1 cellular context compared by ENCODE assay signal in the genomic region with DNA sequence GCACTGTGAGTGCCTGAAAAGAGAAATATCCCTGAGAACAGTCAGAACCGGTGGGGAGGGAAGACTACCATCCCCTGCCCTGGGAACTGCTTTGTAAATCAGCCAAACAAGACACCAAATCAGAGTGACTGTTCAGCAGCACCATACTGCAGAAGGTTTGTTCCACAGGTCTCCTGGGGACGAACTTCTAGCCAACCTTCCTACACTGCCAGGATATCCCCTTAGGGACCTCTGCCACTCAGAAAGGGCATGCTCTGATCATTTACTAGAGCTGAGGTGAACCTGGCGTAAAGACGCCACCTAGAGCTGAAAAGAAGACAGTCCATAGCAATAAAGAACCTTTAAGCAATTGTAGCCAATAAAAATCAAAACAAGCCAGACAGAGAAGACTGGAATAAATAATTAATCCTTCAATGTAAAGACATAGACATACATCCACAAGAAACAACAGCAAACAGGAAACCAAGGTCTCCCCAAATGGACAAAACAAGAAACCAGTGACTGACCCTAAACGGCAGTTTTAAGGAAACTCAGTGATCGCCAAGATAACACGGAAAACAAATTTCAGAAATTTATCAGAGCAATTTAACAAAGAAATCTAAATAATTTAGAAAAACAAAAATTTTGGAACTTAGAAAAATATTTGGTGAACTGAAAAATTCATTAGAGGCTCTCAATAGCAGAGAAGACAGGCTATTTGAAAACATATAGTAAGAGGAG.
TF ChIP-seq lines count a peak whose summit lies in the region.

No MANE protein-coding gene starts in this region.

TF ChIP-seq in K562, 482 proteins besides CTCF, POLR2A, EP300 and RAD21 (continued from another document and continues in another):
- TF ChIP-seq, protein P1, sequence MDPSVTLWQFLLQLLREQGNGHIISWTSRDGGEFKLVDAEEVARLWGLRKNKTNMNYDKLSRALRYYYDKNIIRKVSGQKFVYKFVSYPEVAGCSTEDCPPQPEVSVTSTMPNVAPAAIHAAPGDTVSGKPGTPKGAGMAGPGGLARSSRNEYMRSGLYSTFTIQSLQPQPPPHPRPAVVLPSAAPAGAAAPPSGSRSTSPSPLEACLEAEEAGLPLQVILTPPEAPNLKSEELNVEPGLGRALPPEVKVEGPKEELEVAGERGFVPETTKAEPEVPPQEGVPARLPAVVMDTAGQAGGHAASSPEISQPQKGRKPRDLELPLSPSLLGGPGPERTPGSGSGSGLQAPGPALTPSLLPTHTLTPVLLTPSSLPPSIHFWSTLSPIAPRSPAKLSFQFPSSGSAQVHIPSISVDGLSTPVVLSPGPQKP (CRISPR knock-in tag; IDR thresholded peaks at IDR 0.05), result no peak
- TF ChIP-seq KDM5B (IDR thresholded peaks at IDR 0.05; ENCODE audit: insufficient replicate concordance, low read depth, low read length) (no peak), ZBED1 (IDR thresholded peaks at IDR 0.05) (no peak), ARID2 (IDR thresholded peaks at IDR 0.05) (0 out of 2 replicates have a peak, but pooled peaks have one; percentile 34), ARID1B (IDR thresholded peaks at IDR 0.05) (0 out of 2 replicates have a peak, but pooled peaks have one; percentile 14), MCM5 (IDR thresholded peaks at IDR 0.05; ENCODE audit: low read depth) (no peak), IRF2 (CRISPR knock-in tag; IDR thresholded peaks at IDR 0.05) (no peak), ZNF232 (CRISPR knock-in tag; IDR thresholded peaks at IDR 0.05) (no peak), ZBTB17 (CRISPR knock-in tag; IDR thresholded peaks at IDR 0.05) (no peak), SUPT5H (IDR thresholded peaks at IDR 0.05) (no peak), ZSCAN29 (IDR thresholded peaks at IDR 0.05) (no peak), OTX1 (CRISPR knock-in tag; IDR thresholded peaks at IDR 0.05) (no peak), SAFB (IDR thresholded peaks at IDR 0.05; ENCODE audit: borderline replicate concordance, low read depth, low read length) (no peak), ZNF696 (CRISPR knock-in tag; conservative IDR thresholded peaks at IDR 0.05) (no peak), ZNF282 (CRISPR knock-in tag; IDR thresholded peaks at IDR 0.05) (no peak), ZNF253 (CRISPR knock-in tag; conservative IDR thresholded peaks at IDR 0.05) (no peak), ZNF124 (CRISPR knock-in tag; IDR thresholded peaks at IDR 0.05) (no peak), SMC3 (conservative IDR thresholded peaks at IDR 0.05; ENCODE audit: insufficient read depth, low read depth, low read length) (peak; percentile 64)
- TF ChIP-seq, protein P2, sequence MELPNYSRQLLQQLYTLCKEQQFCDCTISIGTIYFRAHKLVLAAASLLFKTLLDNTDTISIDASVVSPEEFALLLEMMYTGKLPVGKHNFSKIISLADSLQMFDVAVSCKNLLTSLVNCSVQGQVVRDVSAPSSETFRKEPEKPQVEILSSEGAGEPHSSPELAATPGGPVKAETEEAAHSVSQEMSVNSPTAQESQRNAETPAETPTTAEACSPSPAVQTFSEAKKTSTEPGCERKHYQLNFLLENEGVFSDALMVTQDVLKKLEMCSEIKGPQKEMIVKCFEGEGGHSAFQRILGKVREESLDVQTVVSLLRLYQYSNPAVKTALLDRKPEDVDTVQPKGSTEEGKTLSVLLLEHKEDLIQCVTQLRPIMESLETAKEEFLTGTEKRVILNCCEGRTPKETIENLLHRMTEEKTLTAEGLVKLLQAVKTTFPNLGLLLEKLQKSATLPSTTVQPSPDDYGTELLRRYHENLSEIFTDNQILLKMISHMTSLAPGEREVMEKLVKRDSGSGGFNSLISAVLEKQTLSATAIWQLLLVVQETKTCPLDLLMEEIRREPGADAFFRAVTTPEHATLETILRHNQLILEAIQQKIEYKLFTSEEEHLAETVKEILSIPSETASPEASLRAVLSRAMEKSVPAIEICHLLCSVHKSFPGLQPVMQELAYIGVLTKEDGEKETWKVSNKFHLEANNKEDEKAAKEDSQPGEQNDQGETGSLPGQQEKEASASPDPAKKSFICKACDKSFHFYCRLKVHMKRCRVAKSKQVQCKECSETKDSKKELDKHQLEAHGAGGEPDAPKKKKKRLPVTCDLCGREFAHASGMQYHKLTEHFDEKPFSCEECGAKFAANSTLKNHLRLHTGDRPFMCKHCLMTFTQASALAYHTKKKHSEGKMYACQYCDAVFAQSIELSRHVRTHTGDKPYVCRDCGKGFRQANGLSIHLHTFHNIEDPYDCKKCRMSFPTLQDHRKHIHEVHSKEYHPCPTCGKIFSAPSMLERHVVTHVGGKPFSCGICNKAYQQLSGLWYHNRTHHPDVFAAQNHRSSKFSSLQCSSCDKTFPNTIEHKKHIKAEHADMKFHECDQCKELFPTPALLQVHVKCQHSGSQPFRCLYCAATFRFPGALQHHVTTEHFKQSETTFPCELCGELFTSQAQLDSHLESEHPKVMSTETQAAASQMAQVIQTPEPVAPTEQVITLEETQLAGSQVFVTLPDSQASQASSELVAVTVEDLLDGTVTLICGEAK (IDR thresholded peaks at IDR 0.05), result peak; percentile 35; the same call in 1 of the 2 replicates
- TF ChIP-seq, protein P2 (CRISPR knock-in tag; IDR thresholded peaks at IDR 0.05), result no peak
- TF ChIP-seq, protein P3, sequence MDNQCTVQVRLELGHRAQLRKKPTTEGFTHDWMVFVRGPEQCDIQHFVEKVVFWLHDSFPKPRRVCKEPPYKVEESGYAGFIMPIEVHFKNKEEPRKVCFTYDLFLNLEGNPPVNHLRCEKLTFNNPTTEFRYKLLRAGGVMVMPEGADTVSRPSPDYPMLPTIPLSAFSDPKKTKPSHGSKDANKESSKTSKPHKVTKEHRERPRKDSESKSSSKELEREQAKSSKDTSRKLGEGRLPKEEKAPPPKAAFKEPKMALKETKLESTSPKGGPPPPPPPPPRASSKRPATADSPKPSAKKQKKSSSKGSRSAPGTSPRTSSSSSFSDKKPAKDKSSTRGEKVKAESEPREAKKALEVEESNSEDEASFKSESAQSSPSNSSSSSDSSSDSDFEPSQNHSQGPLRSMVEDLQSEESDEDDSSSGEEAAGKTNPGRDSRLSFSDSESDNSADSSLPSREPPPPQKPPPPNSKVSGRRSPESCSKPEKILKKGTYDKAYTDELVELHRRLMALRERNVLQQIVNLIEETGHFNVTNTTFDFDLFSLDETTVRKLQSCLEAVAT (IDR thresholded peaks at IDR 0.05), result peak in 1 of 2 experiments; percentile 15; a peak in 1 of 4 replicates
- TF ChIP-seq, protein P4, sequence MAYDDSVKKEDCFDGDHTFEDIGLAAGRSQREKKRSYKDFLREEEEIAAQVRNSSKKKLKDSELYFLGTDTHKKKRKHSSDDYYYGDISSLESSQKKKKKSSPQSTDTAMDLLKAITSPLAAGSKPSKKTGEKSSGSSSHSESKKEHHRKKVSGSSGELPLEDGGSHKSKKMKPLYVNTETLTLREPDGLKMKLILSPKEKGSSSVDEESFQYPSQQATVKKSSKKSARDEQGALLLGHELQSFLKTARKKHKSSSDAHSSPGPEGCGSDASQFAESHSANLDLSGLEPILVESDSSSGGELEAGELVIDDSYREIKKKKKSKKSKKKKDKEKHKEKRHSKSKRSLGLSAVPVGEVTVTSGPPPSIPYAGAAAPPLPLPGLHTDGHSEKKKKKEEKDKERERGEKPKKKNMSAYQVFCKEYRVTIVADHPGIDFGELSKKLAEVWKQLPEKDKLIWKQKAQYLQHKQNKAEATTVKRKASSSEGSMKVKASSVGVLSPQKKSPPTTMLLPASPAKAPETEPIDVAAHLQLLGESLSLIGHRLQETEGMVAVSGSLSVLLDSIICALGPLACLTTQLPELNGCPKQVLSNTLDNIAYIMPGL (CRISPR knock-in tag; IDR thresholded peaks at IDR 0.05), result no peak
- TF ChIP-seq, protein P5, sequence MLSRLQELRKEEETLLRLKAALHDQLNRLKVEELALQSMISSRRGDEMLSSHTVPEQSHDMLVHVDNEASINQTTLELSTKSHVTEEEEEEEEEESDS (CRISPR knock-in tag; IDR thresholded peaks at IDR 0.05), result no peak
- TF ChIP-seq, protein P6, sequence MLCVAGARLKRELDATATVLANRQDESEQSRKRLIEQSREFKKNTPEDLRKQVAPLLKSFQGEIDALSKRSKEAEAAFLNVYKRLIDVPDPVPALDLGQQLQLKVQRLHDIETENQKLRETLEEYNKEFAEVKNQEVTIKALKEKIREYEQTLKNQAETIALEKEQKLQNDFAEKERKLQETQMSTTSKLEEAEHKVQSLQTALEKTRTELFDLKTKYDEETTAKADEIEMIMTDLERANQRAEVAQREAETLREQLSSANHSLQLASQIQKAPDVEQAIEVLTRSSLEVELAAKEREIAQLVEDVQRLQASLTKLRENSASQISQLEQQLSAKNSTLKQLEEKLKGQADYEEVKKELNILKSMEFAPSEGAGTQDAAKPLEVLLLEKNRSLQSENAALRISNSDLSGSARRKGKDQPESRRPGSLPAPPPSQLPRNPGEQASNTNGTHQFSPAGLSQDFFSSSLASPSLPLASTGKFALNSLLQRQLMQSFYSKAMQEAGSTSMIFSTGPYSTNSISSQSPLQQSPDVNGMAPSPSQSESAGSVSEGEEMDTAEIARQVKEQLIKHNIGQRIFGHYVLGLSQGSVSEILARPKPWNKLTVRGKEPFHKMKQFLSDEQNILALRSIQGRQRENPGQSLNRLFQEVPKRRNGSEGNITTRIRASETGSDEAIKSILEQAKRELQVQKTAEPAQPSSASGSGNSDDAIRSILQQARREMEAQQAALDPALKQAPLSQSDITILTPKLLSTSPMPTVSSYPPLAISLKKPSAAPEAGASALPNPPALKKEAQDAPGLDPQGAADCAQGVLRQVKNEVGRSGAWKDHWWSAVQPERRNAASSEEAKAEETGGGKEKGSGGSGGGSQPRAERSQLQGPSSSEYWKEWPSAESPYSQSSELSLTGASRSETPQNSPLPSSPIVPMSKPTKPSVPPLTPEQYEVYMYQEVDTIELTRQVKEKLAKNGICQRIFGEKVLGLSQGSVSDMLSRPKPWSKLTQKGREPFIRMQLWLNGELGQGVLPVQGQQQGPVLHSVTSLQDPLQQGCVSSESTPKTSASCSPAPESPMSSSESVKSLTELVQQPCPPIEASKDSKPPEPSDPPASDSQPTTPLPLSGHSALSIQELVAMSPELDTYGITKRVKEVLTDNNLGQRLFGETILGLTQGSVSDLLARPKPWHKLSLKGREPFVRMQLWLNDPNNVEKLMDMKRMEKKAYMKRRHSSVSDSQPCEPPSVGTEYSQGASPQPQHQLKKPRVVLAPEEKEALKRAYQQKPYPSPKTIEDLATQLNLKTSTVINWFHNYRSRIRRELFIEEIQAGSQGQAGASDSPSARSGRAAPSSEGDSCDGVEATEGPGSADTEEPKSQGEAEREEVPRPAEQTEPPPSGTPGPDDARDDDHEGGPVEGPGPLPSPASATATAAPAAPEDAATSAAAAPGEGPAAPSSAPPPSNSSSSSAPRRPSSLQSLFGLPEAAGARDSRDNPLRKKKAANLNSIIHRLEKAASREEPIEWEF (CRISPR knock-in tag; IDR thresholded peaks at IDR 0.05), result no peak
- TF ChIP-seq, protein P7, sequence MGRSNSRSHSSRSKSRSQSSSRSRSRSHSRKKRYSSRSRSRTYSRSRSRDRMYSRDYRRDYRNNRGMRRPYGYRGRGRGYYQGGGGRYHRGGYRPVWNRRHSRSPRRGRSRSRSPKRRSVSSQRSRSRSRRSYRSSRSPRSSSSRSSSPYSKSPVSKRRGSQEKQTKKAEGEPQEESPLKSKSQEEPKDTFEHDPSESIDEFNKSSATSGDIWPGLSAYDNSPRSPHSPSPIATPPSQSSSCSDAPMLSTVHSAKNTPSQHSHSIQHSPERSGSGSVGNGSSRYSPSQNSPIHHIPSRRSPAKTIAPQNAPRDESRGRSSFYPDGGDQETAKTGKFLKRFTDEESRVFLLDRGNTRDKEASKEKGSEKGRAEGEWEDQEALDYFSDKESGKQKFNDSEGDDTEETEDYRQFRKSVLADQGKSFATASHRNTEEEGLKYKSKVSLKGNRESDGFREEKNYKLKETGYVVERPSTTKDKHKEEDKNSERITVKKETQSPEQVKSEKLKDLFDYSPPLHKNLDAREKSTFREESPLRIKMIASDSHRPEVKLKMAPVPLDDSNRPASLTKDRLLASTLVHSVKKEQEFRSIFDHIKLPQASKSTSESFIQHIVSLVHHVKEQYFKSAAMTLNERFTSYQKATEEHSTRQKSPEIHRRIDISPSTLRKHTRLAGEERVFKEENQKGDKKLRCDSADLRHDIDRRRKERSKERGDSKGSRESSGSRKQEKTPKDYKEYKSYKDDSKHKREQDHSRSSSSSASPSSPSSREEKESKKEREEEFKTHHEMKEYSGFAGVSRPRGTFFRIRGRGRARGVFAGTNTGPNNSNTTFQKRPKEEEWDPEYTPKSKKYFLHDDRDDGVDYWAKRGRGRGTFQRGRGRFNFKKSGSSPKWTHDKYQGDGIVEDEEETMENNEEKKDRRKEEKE (IDR thresholded peaks at IDR 0.05; ENCODE audit: borderline replicate concordance in 1 of 2, control insufficient read depth in 1 of 2, low read depth in 2 of 2, low read length in 1 of 2), result no peak
- TF ChIP-seq, protein P8, sequence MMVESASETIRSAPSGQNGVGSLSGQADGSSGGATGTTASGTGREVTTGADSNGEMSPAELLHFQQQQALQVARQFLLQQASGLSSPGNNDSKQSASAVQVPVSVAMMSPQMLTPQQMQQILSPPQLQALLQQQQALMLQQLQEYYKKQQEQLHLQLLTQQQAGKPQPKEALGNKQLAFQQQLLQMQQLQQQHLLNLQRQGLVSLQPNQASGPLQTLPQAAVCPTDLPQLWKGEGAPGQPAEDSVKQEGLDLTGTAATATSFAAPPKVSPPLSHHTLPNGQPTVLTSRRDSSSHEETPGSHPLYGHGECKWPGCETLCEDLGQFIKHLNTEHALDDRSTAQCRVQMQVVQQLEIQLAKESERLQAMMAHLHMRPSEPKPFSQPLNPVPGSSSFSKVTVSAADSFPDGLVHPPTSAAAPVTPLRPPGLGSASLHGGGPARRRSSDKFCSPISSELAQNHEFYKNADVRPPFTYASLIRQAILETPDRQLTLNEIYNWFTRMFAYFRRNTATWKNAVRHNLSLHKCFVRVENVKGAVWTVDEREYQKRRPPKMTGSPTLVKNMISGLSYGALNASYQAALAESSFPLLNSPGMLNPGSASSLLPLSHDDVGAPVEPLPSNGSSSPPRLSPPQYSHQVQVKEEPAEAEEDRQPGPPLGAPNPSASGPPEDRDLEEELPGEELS (CRISPR knock-in tag; IDR thresholded peaks at IDR 0.05; ENCODE audit: borderline replicate concordance), result no peak
